8 cellular contexts compared by ENCODE assay signal in genomic region chr3:9749663-9750555, GRCh38. TPM values are rescaled to one million over a fixed set of nuclear protein-coding genes. Genes with fewer than 3 reads are reported as not detected.
DNase-seq lines count a peak whose midpoint lies in the region; ATAC-seq and FAIRE-seq lines count a peak whose summit lies in the region.

Gene OGG1, plus strand, starts transcription at chr3:9749952. Its CDS starts 335 bp downstream, at chr3:9750287.

- no peak within 1 kb of the TSS for H2BK120ac ChIP-seq in mesendoderm (ENCODE audit: low read depth, low read length)

- no peaks in the 10 kb centered on the region for H3K9me3 ChIP-seq in endocrine pancreas (ENCODE audit: control insufficient read depth, low read length)

- no peak within 1 kb of the TSS for H3K18ac ChIP-seq in mesendoderm (ENCODE audit: low read length)

- H3K4me3 ChIP-seq in endocrine pancreas (ENCODE audit: control insufficient read depth, insufficient read depth, low read length) (peak within 1 kb of the TSS; percentile 63), mesendoderm (ENCODE audit: low read length) (peak within 1 kb of the TSS; percentile 81)

- H2BK5ac ChIP-seq in mesendoderm (ENCODE audit: low read length), result peak within 1 kb of the TSS; percentile 95

- no peaks in the 10 kb centered on the region for H3K27me3 ChIP-seq in endocrine pancreas (ENCODE audit: control insufficient read depth, insufficient read depth, low read length)
- H3K27me3 ChIP-seq in mesendoderm (ENCODE audit: insufficient read depth, low read length, poor library complexity), result no peaks in the 10 kb centered on the region

- no peak within 1 kb of the TSS for H2AK5ac ChIP-seq in mesendoderm (ENCODE audit: low read length)

- peak within 1 kb of the TSS; percentile 67 for H4K8ac ChIP-seq in mesendoderm (ENCODE audit: low read depth, low read length)

- no peak within 1 kb of the TSS for H2BK15ac ChIP-seq in mesendoderm (replicated peaks; ENCODE audit: low read depth)

- H3K4ac ChIP-seq in mesendoderm (ENCODE audit: low read depth, low read length), result peak within 1 kb of the TSS; percentile 73

- H3K4me1 ChIP-seq in endocrine pancreas (ENCODE audit: control insufficient read depth, insufficient read depth, low read length) (peaks cover 3% of the 10 kb centered on the region), mesendoderm (ENCODE audit: control insufficient read depth, low read depth, low read length) (peaks cover 4% of the 10 kb centered on the region)

- DNase-seq in COLO829 (ENCODE audit: low spot score) (peak; percentile 88), HTR-8/SVneo (ENCODE audit: insufficient read length, low spot score) (peak; percentile 99), NOMO-1 treated with dmso at 0.1 percent for 144 hours (lab: John Stamatoyannopoulos, UW; ENCODE audit: unreplicated experiment) (peak; percentile 99), mesendoderm (peak; percentile 99)
- DNase-seq in activated CD8-positive, alpha-beta memory T cell treated with anti-CD3 and anti-CD28 coated beads for 48 hours (ENCODE audit: low read depth in 2 of 3, low spot score in 2 of 3), result peak; percentile 88 to 93 (median 90)
- peak; percentile 87 for DNase-seq in stimulated activated CD8-positive, alpha-beta memory T cell treated with anti-CD3 and anti-CD28 coated beads, Interleukin-15, amount 100 ng/mL, for 1 hour (ENCODE audit: low read depth)

- peaks cover 2% of the 10 kb centered on the region for H3K79me2 ChIP-seq in mesendoderm (ENCODE audit: control insufficient read depth, insufficient read depth, low read length)

- peak within 1 kb of the TSS; percentile 90 for H3K27ac ChIP-seq in mesendoderm (ENCODE audit: low read depth, low read length)

- H3K23ac ChIP-seq in mesendoderm (ENCODE audit: low read length), result peak within 1 kb of the TSS; percentile 74

- H3K9ac ChIP-seq in endocrine pancreas (ENCODE audit: control insufficient read depth, insufficient read depth, low read length) (peak within 1 kb of the TSS; percentile 91), mesendoderm (ENCODE audit: low read length) (peak within 1 kb of the TSS; percentile 92)

- H3K4me2 ChIP-seq in mesendoderm (ENCODE audit: low read length), result peak within 1 kb of the TSS; percentile 90

- H4K5ac ChIP-seq in mesendoderm (ENCODE audit: low read length), result no peak within 1 kb of the TSS

- no CpG with 5 or more reads among the region's 58 CpGs for WGBS in mesendoderm (ENCODE audit: extremely low coverage, insufficient coverage, low lambda C conversion rate)

- FAIRE-seq in HTR-8/SVneo (lab: Jason Lieb, UNC), result no peak

- ATAC-seq in GM21367 (IDR thresholded peaks at IDR 0.05; ENCODE audit: unreplicated experiment), result peak; percentile 86

- H3K36me3 ChIP-seq in endocrine pancreas (ENCODE audit: control insufficient read depth, insufficient read depth, low read length), result peaks cover 16% of the 10 kb centered on the region
- H3K36me3 ChIP-seq in mesendoderm (ENCODE audit: control insufficient read depth, insufficient read depth, low read length), result peaks cover 14% of the 10 kb centered on the region

- peaks cover 6% of the 10 kb centered on the region for H3K79me1 ChIP-seq in mesendoderm (ENCODE audit: low read length)

- H3K56ac ChIP-seq in mesendoderm (ENCODE audit: low read length), result peak within 1 kb of the TSS; percentile 97

RNA-seq across cellular contexts. Expression of gene OGG1, which starts in this region (rescaled TPM):
- polyA plus RNA-seq in mesendoderm (2013, experiment 1 of 2), result 30.7 TPM
- polyA plus RNA-seq in mesendoderm (2013, experiment 2 of 2), result 35.5 TPM

Comparison
In these comparisons a context has a peak if more than half of its experiments do, and no peak if none do; other contexts are left out.
1. Peak in every context shown above with its lines: DNase-seq, ATAC-seq, H3K4me3 ChIP-seq and H3K27ac ChIP-seq.